ENCODE assay signal across 1 cellular context in the genomic region with DNA sequence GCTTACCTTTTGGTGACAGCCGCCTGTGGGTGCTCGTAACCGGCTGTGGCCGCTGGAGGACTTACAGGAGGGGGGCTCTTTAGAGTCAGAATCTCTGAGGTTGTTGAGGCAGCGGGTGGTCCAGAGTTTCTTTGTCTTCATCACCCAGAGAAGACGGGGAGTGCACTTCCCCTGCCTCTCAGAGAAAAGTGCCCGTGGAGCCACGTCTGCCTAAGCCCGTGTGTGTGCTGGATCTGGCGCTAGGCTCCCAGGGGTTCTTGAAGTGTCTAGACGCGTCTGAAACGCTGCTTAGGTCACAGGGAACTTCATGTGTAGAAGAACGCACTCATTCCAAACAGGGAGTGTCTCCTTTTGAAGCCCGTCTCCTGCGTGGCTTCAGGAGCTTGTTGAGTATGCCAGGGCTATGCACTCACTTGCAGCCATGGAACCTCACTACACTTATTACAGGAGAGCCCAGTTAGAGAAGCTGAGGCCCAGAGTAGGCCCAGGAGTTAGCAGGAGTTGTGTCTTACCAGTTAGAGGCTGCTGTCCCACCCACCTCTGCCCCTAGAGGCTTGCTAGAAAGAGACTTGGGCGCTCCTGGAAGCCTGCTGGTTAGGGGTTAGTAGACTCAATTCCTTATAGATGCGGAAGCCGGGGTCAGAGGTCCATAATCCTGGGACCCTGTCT.
TF ChIP-seq lines count a peak whose summit lies in the region.

No MANE protein-coding gene starts in this region.

TF ChIP-seq in H1, 55 proteins besides CTCF, POLR2A, EP300 and RAD21:
- 0 out of 4 replicates have a peak, but pooled peaks of 1 of the 2 experiments have one; percentile 12 for TF ChIP-seq SIN3A (conservative IDR thresholded peaks at IDR 0.05 in 1 of 2, IDR thresholded peaks at IDR 0.05 in 1 of 2; ENCODE audit: low read depth in 1 of 2, low read length in 2 of 2)
- TF ChIP-seq CREB1 (IDR thresholded peaks at IDR 0.05) = no peak
